In the genomic region with DNA sequence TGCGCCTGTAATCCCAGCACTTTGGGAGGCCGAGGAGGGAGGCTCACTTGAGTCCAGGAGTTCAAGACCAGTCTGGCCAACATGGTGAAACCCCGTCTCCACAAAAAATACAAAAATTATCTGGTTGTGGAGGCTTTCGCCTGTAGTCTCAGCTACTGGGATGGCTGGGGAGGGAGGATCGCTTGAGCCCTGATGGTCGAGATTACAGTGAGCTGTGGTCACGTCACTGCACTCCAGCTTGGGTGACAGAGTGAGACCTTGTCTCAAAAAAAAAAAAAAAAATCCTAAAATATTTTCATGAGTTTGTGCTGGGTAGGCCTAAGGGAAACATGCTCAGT, we compare ENCODE assay signal across 8 cellular contexts. TPM values are rescaled to one million over a fixed set of nuclear protein-coding genes. Genes with fewer than 3 reads are reported as not detected.
DNase-seq lines count a peak whose midpoint lies in the region; ATAC-seq, FAIRE-seq and TF ChIP-seq lines count a peak whose summit lies in the region.
"Not testable (repeated sequence)": the region's sequence is repeated elsewhere in the genome, so short reads cannot be mapped to it uniquely, and the experiment has no call there.

No MANE protein-coding gene starts in this region.

- TF ChIP-seq EP300 in ovary (IDR thresholded peaks at IDR 0.05); tibial nerve (IDR thresholded peaks at IDR 0.05): not testable (repeated sequence)

- H3K79me2 ChIP-seq in endothelial cell of umbilical vein (ENCODE audit: control insufficient read depth, insufficient read depth, low read length): peaks cover 33% of the 10 kb centered on the region

- H3K27me3 ChIP-seq in CD8-positive, alpha-beta memory T cell (ENCODE audit: insufficient read depth, low read length, poor library complexity, severe bottlenecking); RWPE2 (ENCODE audit: insufficient read depth, poor library complexity, severe bottlenecking); endothelial cell of umbilical vein (ENCODE audit: control insufficient read depth in 2 of 2, insufficient read depth in 2 of 2, low read length in 2 of 2); kidney epithelial cell (ENCODE audit: control insufficient read depth, insufficient read depth, low read length); ovary; tibial nerve: not testable (repeated sequence)

- H3K4me2 ChIP-seq in endothelial cell of umbilical vein (ENCODE audit: insufficient read depth, low read length): peak overlapping the region; percentile 90

- FAIRE-seq in endothelial cell of umbilical vein (lab: Jason Lieb, UNC): not testable (repeated sequence)

- H3K27ac Mint-ChIP-seq in CD8-positive, alpha-beta memory T cell: peak overlapping the region; percentile 44 to 90 (median 74)
- H3K27ac Mint-ChIP-seq in activated naive CD8-positive, alpha-beta T cell treated with anti-CD3 and anti-CD28 coated beads for 36 hours: peak overlapping the region; percentile 72

- CTCF ChIA-PET in CD8-positive, alpha-beta memory T cell (lab: Charles Lee): not testable (repeated sequence)
- CTCF ChIA-PET in endothelial cell of umbilical vein (lab: Charles Lee): interaction anchor here (0.7 to 4.5 kb wide), 3 partner anchors 102 to 528 kb away, joined by 3 to 144 read pairs (median 3); a partner anchor contains a TSS

- not testable (repeated sequence) for H3K9ac ChIP-seq in endothelial cell of umbilical vein (replicated peaks; ENCODE audit: extremely low read depth, insufficient read depth, low read length)

- not testable (repeated sequence) for TF ChIP-seq CTCF in RWPE2 (IDR thresholded peaks at IDR 0.05; ENCODE audit: poor library complexity, severe bottlenecking); endothelial cell of umbilical vein (IDR thresholded peaks at IDR 0.05; ENCODE audit: extremely low read depth in 1 of 2, insufficient read depth in 1 of 2, low read depth in 1 of 2, low read length in 2 of 2); kidney epithelial cell (IDR thresholded peaks at IDR 0.05; ENCODE audit: insufficient read depth, low read length, poor library complexity, severe bottlenecking); ovary (IDR thresholded peaks at IDR 0.05); tibial nerve (IDR thresholded peaks at IDR 0.05)

- H3K9me3 Mint-ChIP-seq in CD8-positive, alpha-beta memory T cell; activated naive CD8-positive, alpha-beta T cell treated with anti-CD3 and anti-CD28 coated beads for 36 hours: not testable (repeated sequence)

- dilution Hi-C loops in endothelial cell of umbilical vein (cut with MboI; ENCODE audit: extremely low pct_ligation_motif_present, low sequenced_read_pairs): not testable (repeated sequence)

- H3K36me3 Mint-ChIP-seq in CD8-positive, alpha-beta memory T cell: not testable (repeated sequence)
- peaks cover 14% of the 10 kb centered on the region for H3K36me3 Mint-ChIP-seq in activated naive CD8-positive, alpha-beta T cell treated with anti-CD3 and anti-CD28 coated beads for 36 hours

- intact Hi-C loops in endothelial cell of umbilical vein (cut with micrococcal nuclease): loop anchor here (1.0 to 5.0 kb wide), 4 partner anchors 101 to 376 kb away; a partner anchor contains a TSS
- intact Hi-C loops in ovary (cut with DNase I): loop anchor here in 2 of 4 donors (5.0 to 10.0 kb wide), 2 partner anchors 101 to 104 kb away; a partner anchor contains a TSS

- not testable (repeated sequence) for H2AFZ ChIP-seq in endothelial cell of umbilical vein (ENCODE audit: low read depth, low read length)

- not testable (repeated sequence) for H4K20me1 ChIP-seq in endothelial cell of umbilical vein (replicated peaks; ENCODE audit: control insufficient read depth, extremely low read depth, insufficient read depth, low read length)

- not testable (repeated sequence) for H3K36me3 ChIP-seq in CD8-positive, alpha-beta memory T cell (ENCODE audit: insufficient read depth, low read length); RWPE2 (ENCODE audit: low read depth); endothelial cell of umbilical vein (ENCODE audit: control insufficient read depth in 2 of 2, extremely low read depth in 1 of 2, insufficient read depth in 2 of 2, low read length in 2 of 2); kidney epithelial cell (ENCODE audit: control insufficient read depth, insufficient read depth, low read length); ovary; tibial nerve

- H3K27me3 Mint-ChIP-seq in CD8-positive, alpha-beta memory T cell; activated naive CD8-positive, alpha-beta T cell treated with anti-CD3 and anti-CD28 coated beads for 36 hours: not testable (repeated sequence)

- not testable (repeated sequence) for DNase-seq in CD8-positive, alpha-beta memory T cell; RWPE2 (ENCODE audit: low spot score); activated naive CD8-positive, alpha-beta T cell treated with anti-CD3 and anti-CD28 coated beads for 36 hours; endothelial cell of umbilical vein (ENCODE audit: low read depth, low spot score); kidney epithelial cell (ENCODE audit: low read depth); ovary; tibial nerve (ENCODE audit: low spot score in 2 of 2)

- peaks cover 39% of the 10 kb centered on the region for H3K4me1 ChIP-seq in CD8-positive, alpha-beta memory T cell (ENCODE audit: insufficient read depth, low read length)
- not testable (repeated sequence) for H3K4me1 ChIP-seq in RWPE2 (ENCODE audit: insufficient read depth, poor library complexity, severe bottlenecking); ovary (ENCODE audit: insufficient read depth)
- H3K4me1 ChIP-seq in endothelial cell of umbilical vein (ENCODE audit: control insufficient read depth, extremely low read depth, insufficient read depth, low read length) (peaks cover 16% of the 10 kb centered on the region), tibial nerve (peaks cover 4 to 45% (median 26%) of the 10 kb centered on the region in 4 donors)

- H3K27ac ChIP-seq in CD8-positive, alpha-beta memory T cell (ENCODE audit: low read depth, low read length): peak overlapping the region; percentile 44
- H3K27ac ChIP-seq in RWPE2 (ENCODE audit: poor library complexity, severe bottlenecking): not testable (repeated sequence)
- H3K27ac ChIP-seq in endothelial cell of umbilical vein (ENCODE audit: insufficient read depth, low read depth, low read length): peak overlapping the region; percentile 2
- peak overlapping the region; percentile 69 to 94 for H3K27ac ChIP-seq in ovary
- H3K27ac ChIP-seq in tibial nerve: peak overlapping the region; percentile 84 to 99 (median 96)

- H3K4me3 Mint-ChIP-seq in CD8-positive, alpha-beta memory T cell: peak overlapping the region; percentile 85 to 94 (median 91)
- H3K4me3 Mint-ChIP-seq in activated naive CD8-positive, alpha-beta T cell treated with anti-CD3 and anti-CD28 coated beads for 36 hours: peak overlapping the region; percentile 96

- not testable (repeated sequence) for H3K9me3 ChIP-seq in CD8-positive, alpha-beta memory T cell (ENCODE audit: low read length); RWPE2 (ENCODE audit: severe bottlenecking); endothelial cell of umbilical vein (replicated peaks; ENCODE audit: control insufficient read depth, insufficient read depth, low read length); ovary; tibial nerve

- not testable (repeated sequence) for TF ChIP-seq POLR2A in endothelial cell of umbilical vein (IDR thresholded peaks at IDR 0.05; ENCODE audit: low read depth, low read length); ovary (IDR thresholded peaks at IDR 0.05); tibial nerve (IDR thresholded peaks at IDR 0.05)

- peak overlapping the region; percentile 86 for H3K4me3 ChIP-seq in CD8-positive, alpha-beta memory T cell (ENCODE audit: low read length)
- H3K4me3 ChIP-seq in RWPE2 (ENCODE audit: severe bottlenecking): peak overlapping the region; percentile 53
- peak overlapping the region in 2 of 3 experiments; percentile 60 to 85 for H3K4me3 ChIP-seq in endothelial cell of umbilical vein (replicated peaks in 1 of 3; ENCODE audit: insufficient read depth in 1 of 3, low read depth in 1 of 3, low read length in 3 of 3)
- peak overlapping the region; percentile 71 for H3K4me3 ChIP-seq in kidney epithelial cell (ENCODE audit: low read depth, low read length)
- peak overlapping the region; percentile 85 for H3K4me3 ChIP-seq in ovary
- H3K4me3 ChIP-seq in tibial nerve: peak overlapping the region; percentile 65 to 96 (median 88)

- WGBS in ovary, 3 donors: 64 to 67% (median 65%) methylated on average over 7 of the region's 7 CpGs
- WGBS in tibial nerve, 2 donors: 61 to 65% methylated on average over 7 of the region's 7 CpGs

- not testable (repeated sequence) for BruUV-seq in endothelial cell of umbilical vein (replicated peaks; lab: Mats Ljungman, UMichigan)

- POLR2A ChIA-PET in CD8-positive, alpha-beta memory T cell (lab: Charles Lee); endothelial cell of umbilical vein (lab: Charles Lee): not testable (repeated sequence)

- H3K4me1 Mint-ChIP-seq in CD8-positive, alpha-beta memory T cell: peaks cover 34 to 44% (median 41%) of the 10 kb centered on the region in 3 donors
- H3K4me1 Mint-ChIP-seq in activated naive CD8-positive, alpha-beta T cell treated with anti-CD3 and anti-CD28 coated beads for 36 hours: peaks cover 28% of the 10 kb centered on the region

- not testable (repeated sequence) for H3K9me1 ChIP-seq in endothelial cell of umbilical vein (replicated peaks; ENCODE audit: control insufficient read depth, extremely low read depth, insufficient read depth, low read length)

- ATAC-seq in HG02571 (IDR thresholded peaks at IDR 0.05; ENCODE audit: unreplicated experiment): peak; percentile 3
- ATAC-seq in RWPE2 (ENCODE audit: low read depth): not testable (repeated sequence)

RNA-seq across cellular contexts. Expression of a gene that starts 0.5 kb away (rescaled TPM):
- 10 to 100 TPM; 68.5 to 71.6 TPM for total RNA-seq in CD8-positive, alpha-beta memory T cell
- 45.2 TPM for polyA plus RNA-seq in CD8-positive, alpha-beta memory T cell
- 10 to 100 TPM; 63.6 to 74.3 TPM for total RNA-seq in activated naive CD8-positive, alpha-beta T cell treated with anti-CD3 and anti-CD28 coated beads for 36 hours
- total RNA-seq in endothelial cell of umbilical vein (51.7 and 59.9 TPM in 2 replicates), kidney epithelial cell (70.7 and 75.8 TPM in 2 replicates), ovary (10 to 100 TPM; 50.0 to 84.4 (median 74.6) TPM), tibial nerve (100 to 1,000 TPM in 3 of 4 donors, 10 to 100 TPM in 1; 66.3 to 148 (median 121) TPM)
- polyA plus RNA-seq in endothelial cell of umbilical vein (32.6 and 36.8 TPM in 2 replicates), ovary (100 to 1,000 TPM in 1 of 2 donors, 10 to 100 TPM in 1; 71.1 to 111 TPM)
- polyA plus RNA-seq in endothelial cell of umbilical vein (2011; cell fraction: cytosol; rRNA removed): 50.9 and 57.2 TPM in 2 replicates
- polyA plus RNA-seq in endothelial cell of umbilical vein (2011; cell fraction: nucleus; rRNA removed): 29.8 and 41.4 TPM in 2 replicates
- polyA plus RNA-seq in endothelial cell of umbilical vein (2012): 105 and 106 TPM in 2 replicates
- 40.7 and 65.4 TPM in 2 replicates for polyA minus RNA-seq in endothelial cell of umbilical vein
- polyA minus RNA-seq in endothelial cell of umbilical vein (2011; cell fraction: cytosol; rRNA and poly(A)+ RNA removed): 46.5 TPM
- 22.2 and 25.8 TPM in 2 replicates for polyA minus RNA-seq in endothelial cell of umbilical vein (2011; cell fraction: nucleus; rRNA and poly(A)+ RNA removed)
